In genomic region chr1:234907585-234908457, GRCh38 we compare ENCODE assay signal across 10 cellular contexts.
DNase-seq lines count a peak whose midpoint lies in the region; FAIRE-seq and TF ChIP-seq lines count a peak whose summit lies in the region.
"Had no signal": no experiment of that assay in that cellular context is flagged by ENCODE, and none has a peak within 500 bp of the region (broad histone marks: within the 10 kb centered on the region; RNA-seq: fewer than 3 reads in every experiment).

No MANE protein-coding gene starts in this region.

- H3K4me3 Mint-ChIP-seq in neural crest cell: no peak overlapping the region

- peak; percentile 59 for DNase-seq in AG04449 (ENCODE audit: low read depth, low spot score)
- peak; percentile 59 for DNase-seq in RCC 7860 (ENCODE audit: low spot score)
- DNase-seq in fibroblast of peridontal ligament (ENCODE audit: extremely low read depth): peak; percentile 74
- DNase-seq in neural crest cell (ENCODE audit: low read depth, low spot score): no peak
- no peak for DNase-seq in activated CD4-positive, CD25-positive, alpha-beta regulatory T cell treated with anti-CD3 and anti-CD28 coated beads, Interleukin-2, amount 50 U/mL, for 72 hours
- no peak for DNase-seq in effector CD4-positive, alpha-beta T cell
- no peak for DNase-seq in NCI-H1694 treated with DMSO at 0.1 percent for 48 hours (lab: John Stamatoyannopoulos, UW)
- no peak for DNase-seq in lower leg skin (ENCODE audit: low spot score in 2 of 2)
- DNase-seq: amniotic stem cell had no signal

- CTCF ChIA-PET in AG04449 (lab: Yijun Ruan, JAX): interaction anchor here (0.7 kb wide), 1 partner anchor 19 kb away, joined by 3 read pairs; no protein-coding TSS in a partner anchor

- no peaks in the 10 kb centered on the region for H3K36me3 Mint-ChIP-seq in neural crest cell (ENCODE audit: low read depth)

- peak overlapping the region; percentile 64 for H3K27ac Mint-ChIP-seq in neural crest cell (ENCODE audit: unreplicated experiment)

- FAIRE-seq in RCC 7860 (lab: Jason Lieb, UNC): peak; percentile 89
- FAIRE-seq: GM12892 had no signal

- WGBS in lower leg skin, 2 donors: 64 to 67% methylated on average over 12 of the region's 12 CpGs

- no peaks in the 10 kb centered on the region for H3K27me3 Mint-ChIP-seq in neural crest cell (ENCODE audit: low read depth)

- intact Hi-C loops in lower leg skin (cut with DNase I; ENCODE audit: low total_unique reads): no loop called here

- TF ChIP-seq POLR2A in lower leg skin (IDR thresholded peaks at IDR 0.05): no peak

- TF ChIP-seq CTCF in AG04449 (IDR thresholded peaks at IDR 0.05; ENCODE audit: insufficient read depth, low read length, missing control alignments) (no peak), neural crest cell (conservative IDR thresholded peaks at IDR 0.05) (no peak), lower leg skin (IDR thresholded peaks at IDR 0.05) (no peak)

- peaks cover 19% of the 10 kb centered on the region for H3K4me1 Mint-ChIP-seq in neural crest cell

- H3K4me3 ChIP-seq in AG04449 (ENCODE audit: low read depth, low read length) (no peak overlapping the region), lower leg skin (ENCODE audit: low read depth, poor library complexity, severe bottlenecking) (no peak overlapping the region)

- POLR2A ChIA-PET in AG04449 (lab: Yijun Ruan, JAX): interaction anchor here (0.7 kb wide), 1 partner anchor 184 kb away, joined by 3 read pairs; no protein-coding TSS in a partner anchor

- H3K9me3 Mint-ChIP-seq in neural crest cell: no peaks in the 10 kb centered on the region

Comparison
In these comparisons a context has a peak if more than half of its experiments do, and no peak if none do; other contexts are left out.
1. DNase-seq: peak in AG04449 (single experiment), RCC 7860 (single experiment) and fibroblast of peridontal ligament (single experiment); none in neural crest cell (single experiment), activated CD4-positive, CD25-positive, alpha-beta regulatory T cell treated with anti-CD3 and anti-CD28 coated beads, Interleukin-2, amount 50 U/mL, for 72 hours (single experiment), effector CD4-positive, alpha-beta T cell (single experiment), NCI-H1694 treated with DMSO at 0.1 percent for 48 hours (single experiment) and lower leg skin (0 of 2).